Comparison of ENCODE assay signal across 8 cellular contexts in genomic region chr16:16371136-16371735, GRCh38. TPM values are rescaled to one million over a fixed set of nuclear protein-coding genes. Genes with fewer than 3 reads are reported as not detected.
DNase-seq lines count a peak whose midpoint lies in the region; ATAC-seq, FAIRE-seq and TF ChIP-seq lines count a peak whose summit lies in the region.
"Not testable (repeated sequence)": the region's sequence is repeated elsewhere in the genome, so short reads cannot be mapped to it uniquely, and the experiment has no call there.

No MANE protein-coding gene starts in this region.

- not testable (repeated sequence) for ATAC-seq in Right ventricle myocardium inferior; aorta (ENCODE audit: low FRiP score)

- H2BK15ac ChIP-seq in neuronal stem cell (ENCODE audit: low read length), result not testable (repeated sequence)

- not testable (repeated sequence) for H3K4me2 ChIP-seq in neuronal stem cell (ENCODE audit: insufficient read depth, low read length, poor library complexity, severe bottlenecking)

- not testable (repeated sequence) for H4K91ac ChIP-seq in neuronal stem cell (ENCODE audit: low read depth, low read length, poor library complexity)

- not testable (repeated sequence) for H3K4ac ChIP-seq in neuronal stem cell (ENCODE audit: low read length)

- not testable (repeated sequence) for FAIRE-seq in kidney (lab: Jason Lieb, UNC)

- not testable (repeated sequence) for H3K27ac ChIP-seq in kidney (ENCODE audit: low read depth in 2 of 2, low read length in 2 of 2); neuronal stem cell (replicated peaks; ENCODE audit: low read length); sigmoid colon; aorta (ENCODE audit: low read depth in 1 of 2, low read length in 2 of 2)

- not testable (repeated sequence) for H3K79me1 ChIP-seq in neuronal stem cell (ENCODE audit: low read depth, low read length)

- H3K9me3 ChIP-seq in kidney (ENCODE audit: control insufficient read depth in 1 of 2, low read length in 2 of 2); neuronal stem cell (replicated peaks in 1 of 2; ENCODE audit: control insufficient read depth in 2 of 2, insufficient read depth in 1 of 2, low read depth in 1 of 2, low read length in 2 of 2); sigmoid colon; aorta (ENCODE audit: control insufficient read depth, low read length): not testable (repeated sequence)

- H3K4me3 ChIP-seq in kidney (ENCODE audit: low read length in 2 of 2); neuronal stem cell (ENCODE audit: low read length in 2 of 2); sigmoid colon; aorta (ENCODE audit: low read length in 2 of 2): not testable (repeated sequence)

- H3K9ac ChIP-seq in kidney (ENCODE audit: low read length in 2 of 2); neuronal stem cell (ENCODE audit: low read depth, low read length, poor library complexity): not testable (repeated sequence)

- H3K18ac ChIP-seq in neuronal stem cell (ENCODE audit: low read length), result peak overlapping the region; percentile 64

- not testable (repeated sequence) for H4K8ac ChIP-seq in neuronal stem cell (ENCODE audit: low read depth, low read length)

- H3K36me3 ChIP-seq in kidney (ENCODE audit: control insufficient read depth in 1 of 2, insufficient read depth in 2 of 2, low read length in 2 of 2); neuronal stem cell (replicated peaks in 1 of 2; ENCODE audit: control insufficient read depth in 2 of 2, insufficient read depth in 2 of 2, low read length in 2 of 2); sigmoid colon; aorta (ENCODE audit: control insufficient read depth in 1 of 2, insufficient read depth in 2 of 2, low read length in 1 of 2): not testable (repeated sequence)

- not testable (repeated sequence) for H3K14ac ChIP-seq in neuronal stem cell (ENCODE audit: low read length)

- not testable (repeated sequence) for H3K27me3 ChIP-seq in neuronal stem cell (ENCODE audit: control insufficient read depth in 3 of 3, insufficient read depth in 3 of 3, low read depth in 1 of 3, low read length in 3 of 3); sigmoid colon; aorta (ENCODE audit: control insufficient read depth in 1 of 2, insufficient read depth in 2 of 2, low read length in 1 of 2)

- not testable (repeated sequence) for H3K4me1 ChIP-seq in kidney (ENCODE audit: control insufficient read depth in 1 of 2, insufficient read depth in 1 of 2, low read depth in 1 of 2, low read length in 2 of 2); neuronal stem cell (ENCODE audit: control insufficient read depth in 2 of 2, insufficient read depth in 1 of 2, low read depth in 1 of 2, low read length in 2 of 2); sigmoid colon; aorta (ENCODE audit: control insufficient read depth in 1 of 2, insufficient read depth in 2 of 2, low read length in 2 of 2)

- H2AK5ac ChIP-seq in neuronal stem cell (ENCODE audit: low read depth, low read length), result not testable (repeated sequence)

- TF ChIP-seq POLR2A in sigmoid colon (IDR thresholded peaks at IDR 0.05), result not testable (repeated sequence)

- TF ChIP-seq EP300 in sigmoid colon (IDR thresholded peaks at IDR 0.05), result not testable (repeated sequence)

- TF ChIP-seq CTCF in kidney (IDR thresholded peaks at IDR 0.05; ENCODE audit: borderline replicate concordance, extremely low read depth, insufficient read depth); sigmoid colon (IDR thresholded peaks at IDR 0.05): not testable (repeated sequence)

- not testable (repeated sequence) for H2BK120ac ChIP-seq in neuronal stem cell (ENCODE audit: low read depth, low read length)

- not testable (repeated sequence) for H3K23ac ChIP-seq in neuronal stem cell (ENCODE audit: low read depth, low read length, poor library complexity)

- H2AFZ ChIP-seq in neuronal stem cell (ENCODE audit: low read length), result not testable (repeated sequence)

- intact Hi-C loops in Right ventricle myocardium inferior (cut with DNase I); kidney (cut with DNase I); sigmoid colon (cut with DNase I); aorta (cut with DNase I): not testable (repeated sequence)

- H2BK5ac ChIP-seq in neuronal stem cell (ENCODE audit: low read length), result not testable (repeated sequence)

- no CpG with 5 or more reads among the region's 43 CpGs for WGBS in neuronal stem cell (ENCODE audit: extremely low coverage in 2 of 2, insufficient read length in 2 of 2, insufficient replicate concordance in 1 of 2), 2 donors
- WGBS in sigmoid colon, 2 donors, result 92 to 95% methylated on average over 23 to 28 of the region's 43 CpGs
- WGBS in aorta, 2 donors, result 84 to 86% methylated on average over 18 to 28 of the region's 43 CpGs

- peak; percentile 0 for DNase-seq in ELF-1 (ENCODE audit: low read depth, low spot score)
- peak; percentile 7 for DNase-seq in activated CD4-positive, alpha-beta T cell treated with anti-CD3 and anti-CD28 coated beads for 1 hour
- peak; percentile 6 for DNase-seq in activated T-cell treated with anti-CD3 and anti-CD28 coated beads, Interleukin-2, amount 50 U/mL, for 1 hour
- peak; percentile 62 for DNase-seq in Right ventricle myocardium inferior (ENCODE audit: missing footprints)
- DNase-seq in kidney, result peak; percentile 49
- DNase-seq in neuronal stem cell (ENCODE audit: low spot score), result not testable (repeated sequence)
- DNase-seq in sigmoid colon, result peak; percentile 8
- DNase-seq in aorta, result peak; percentile 40 to 62

- peak overlapping the region; percentile 41 for H2BK12ac ChIP-seq in neuronal stem cell (ENCODE audit: low read length)

RNA-seq across cellular contexts. Expression of gene NPIPA7, which starts 7.7 kb away (rescaled TPM):
- total RNA-seq in Right ventricle myocardium inferior (3.0 TPM), kidney (9.0 TPM), sigmoid colon (1 to 10 TPM in 3 of 4 donors, not detected in 1; 1.4 to 2.6 (median 2.6) TPM), aorta (10 to 100 TPM in 1 of 2 donors, 1 to 10 TPM in 1; 7.5 to 25.3 TPM)
- polyA plus RNA-seq in kidney (ENCODE audit: insufficient read depth, low read depth, low replicate concordance) (7.2 TPM), sigmoid colon (10 to 100 TPM in 2 of 3 donors, 1 to 10 TPM in 1; 6.7 to 14.1 (median 10.8) TPM), aorta (10 to 100 TPM in 1 of 2 donors, not detected in 1; 13.9 TPM)
- polyA plus RNA-seq in neuronal stem cell (2013, experiment 1 of 2), result 8.1 TPM
- 8.5 TPM for polyA plus RNA-seq in neuronal stem cell (2013, experiment 2 of 2)
